Comparison of ENCODE assay signal across 24 cellular contexts in genomic region chr3:112011376-112011940, GRCh38. TPM values are rescaled to one million over a fixed set of nuclear protein-coding genes. Genes with fewer than 3 reads are reported as not detected.
"Had no signal": no experiment of that assay in that cellular context is flagged by ENCODE, and none has a peak within 500 bp of the region (broad histone marks: within the 10 kb centered on the region; RNA-seq: fewer than 3 reads in every experiment).

No MANE protein-coding gene starts in this region.

- H3K27me3 ChIP-seq: ascending aorta, breast epithelium, esophagus squamous epithelium, left lung, neutrophil, pancreas, sigmoid colon, stomach had no signal

- H3K9me3 ChIP-seq: ascending aorta, breast epithelium, esophagus squamous epithelium, left lung, neutrophil, pancreas, sigmoid colon, stomach had no signal

- H3K27ac ChIP-seq: ascending aorta, breast epithelium, esophagus squamous epithelium, left lung, neutrophil, pancreas, sigmoid colon, stomach, VCaP had no signal

- H3K36me3 Mint-ChIP-seq: activated naive CD4-positive, alpha-beta T cell treated with anti-CD3 and anti-CD28 coated beads, Interleukin-2, amount 50 U/mL, for 24 hours; stimulated activated effector memory CD8-positive, alpha-beta T cell treated with anti-CD3 and anti-CD28 coated beads, Interleukin-12 subunit alpha, Interleukin-12 subunit beta, amount 100 ng/mL, for 72 hours had no signal

- H3K9me3 Mint-ChIP-seq: activated naive CD4-positive, alpha-beta T cell treated with anti-CD3 and anti-CD28 coated beads, Interleukin-2, amount 50 U/mL, for 24 hours; stimulated activated effector memory CD8-positive, alpha-beta T cell treated with anti-CD3 and anti-CD28 coated beads, Interleukin-12 subunit alpha, Interleukin-12 subunit beta, amount 100 ng/mL, for 72 hours had no signal

- ATAC-seq: left lung; pancreas; stimulated activated effector memory CD8-positive, alpha-beta T cell treated with anti-CD3 and anti-CD28 coated beads, Interleukin-12 subunit alpha, Interleukin-12 subunit beta, amount 100 ng/mL, for 72 hours had no signal

- H3K4me3 Mint-ChIP-seq: activated naive CD4-positive, alpha-beta T cell treated with anti-CD3 and anti-CD28 coated beads, Interleukin-2, amount 50 U/mL, for 24 hours; stimulated activated effector memory CD8-positive, alpha-beta T cell treated with anti-CD3 and anti-CD28 coated beads, Interleukin-12 subunit alpha, Interleukin-12 subunit beta, amount 100 ng/mL, for 72 hours had no signal

- H3K36me3 ChIP-seq: ascending aorta, breast epithelium, esophagus squamous epithelium, left lung, neutrophil, pancreas, sigmoid colon, stomach had no signal

- DNase-seq: activated CD4-positive, alpha-beta T cell treated with anti-CD3 and anti-CD28 coated beads, Interleukin-2, amount 50 U/mL, for 1 hour; activated CD4-positive, CD25-positive, alpha-beta regulatory T cell treated with anti-CD3 and anti-CD28 coated beads, Interleukin-2, amount 50 U/mL, for 72 hours; activated gamma-delta T cell; cerebellar nuclear complex; cortex of kidney; effector CD4-positive, alpha-beta T cell; esophagus squamous epithelium; hippocampal formation; left lung; mammary epithelial cell; pancreas; sigmoid colon; stimulated activated CD4-positive, alpha-beta T cell treated with anti-CD3 and anti-CD28 coated beads, Interleukin-4, amount 100 ng/mL, for 24 hours; stomach; T-helper 2 cell had no signal

- H3K4me1 ChIP-seq: breast epithelium, pancreas had no signal

- H3K27me3 Mint-ChIP-seq: activated naive CD4-positive, alpha-beta T cell treated with anti-CD3 and anti-CD28 coated beads, Interleukin-2, amount 50 U/mL, for 24 hours had no signal

- H3K4me3 ChIP-seq: ascending aorta, breast epithelium, esophagus squamous epithelium, left lung, pancreas, sigmoid colon, stomach had no signal

RNA-seq across cellular contexts. Expression of gene TAGLN3, which starts 12.7 kb away (rescaled TPM):
- total RNA-seq: ascending aorta, breast epithelium, esophagus squamous epithelium, pulmonary artery endothelial cell had no signal

RNA-seq across cellular contexts. Expression of gene TMPRSS7, which starts 23.1 kb away (rescaled TPM):
- total RNA-seq: activated CD8-positive, alpha-beta memory T cell treated with anti-CD3 and anti-CD28 coated beads for 36 hours; ascending aorta; esophagus squamous epithelium; mammary epithelial cell; pulmonary artery endothelial cell; sigmoid colon; urinary bladder had no signal
